ENCODE assay signal across 20 cellular contexts in genomic region chr2:82013641-82014040, GRCh38.
"Had no signal": no experiment of that assay in that cellular context is flagged by ENCODE, and none has a peak within 500 bp of the region (broad histone marks: within the 10 kb centered on the region; RNA-seq: fewer than 3 reads in every experiment).

No MANE protein-coding gene starts in this region.

- H3K27me3 ChIP-seq: right atrium auricular region, tibial nerve, vagina had no signal

- H3K9me3 ChIP-seq: left ventricle myocardium inferior, right atrium auricular region, tibial nerve, vagina had no signal

- H3K4me1 Mint-ChIP-seq: activated CD8-positive, alpha-beta memory T cell treated with anti-CD3 and anti-CD28 coated beads, Interleukin-2, amount 10 ng/mL, durations not matched to agents 7 days and 5 days; activated naive CD4-positive, alpha-beta T cell treated with anti-CD3 and anti-CD28 coated beads, Interleukin-2, amount 10 ng/mL, durations not matched to agents 7 days and 5 days; memory B cell; natural killer cell; stimulated activated naive B cell treated with anti-CD40 and anti-IgM and Interleukin-4, amounts not matched to agents 10 μg/mL and 1 μg/mL and 100 μg/mL, for 72 hours had no signal

- H3K36me3 ChIP-seq: left ventricle myocardium inferior, right atrium auricular region, tibial nerve, vagina had no signal

- H3K4me3 ChIP-seq: left ventricle myocardium inferior, right atrium auricular region, tibial nerve, vagina had no signal

- H3K4me3 Mint-ChIP-seq: activated CD4-positive, alpha-beta memory T cell treated with anti-CD3 and anti-CD28 coated beads for 36 hours; activated CD8-positive, alpha-beta memory T cell treated with anti-CD3 and anti-CD28 coated beads, Interleukin-2, amount 10 ng/mL, durations not matched to agents 7 days and 5 days; activated naive CD4-positive, alpha-beta T cell treated with anti-CD3 and anti-CD28 coated beads, Interleukin-2, amount 10 ng/mL, durations not matched to agents 7 days and 5 days; activated T-cell treated with anti-CD3 and anti-CD28 coated beads, Interleukin-2, amount 50 U/mL, for 24 hours; effector memory CD8-positive, alpha-beta T cell; memory B cell; natural killer cell; stimulated activated naive B cell treated with anti-CD40 and anti-IgM and Interleukin-4, amounts not matched to agents 10 μg/mL and 1 μg/mL and 100 μg/mL, for 72 hours had no signal

- H3K27ac ChIP-seq: epithelial cell of prostate, left ventricle myocardium inferior, right atrium auricular region, tibial nerve, vagina, VCaP had no signal

- H3K9me3 Mint-ChIP-seq: memory B cell had no signal

- H3K4me1 ChIP-seq: left ventricle myocardium inferior, right atrium auricular region, tibial nerve, vagina had no signal

- DNase-seq: activated CD4-positive, alpha-beta memory T cell treated with anti-CD3 and anti-CD28 coated beads for 36 hours; activated CD8-positive, alpha-beta memory T cell treated with anti-CD3 and anti-CD28 coated beads, Interleukin-2, amount 10 ng/mL, durations not matched to agents 7 days and 5 days; activated naive CD4-positive, alpha-beta T cell treated with anti-CD3 and anti-CD28 coated beads, Interleukin-2, amount 10 ng/mL, durations not matched to agents 7 days and 5 days; activated T-cell treated with anti-CD3 and anti-CD28 coated beads, Interleukin-2, amount 50 U/mL, for 24 hours; dermis blood vessel endothelial cell; effector memory CD8-positive, alpha-beta T cell; foreskin melanocyte; head of caudate nucleus; left ventricle myocardium inferior; natural killer cell; occipital lobe; stimulated activated CD4-positive, alpha-beta T cell treated with anti-CD3 and anti-CD28 coated beads, Interleukin-4, amount 100 ng/mL, for 1 hour; stimulated activated naive B cell treated with anti-CD40 and anti-IgM and Interleukin-4, amounts not matched to agents 10 μg/mL and 1 μg/mL and 100 μg/mL, for 72 hours; substantia nigra had no signal

- H3K27me3 Mint-ChIP-seq: activated CD4-positive, alpha-beta memory T cell treated with anti-CD3 and anti-CD28 coated beads for 36 hours; activated CD8-positive, alpha-beta memory T cell treated with anti-CD3 and anti-CD28 coated beads, Interleukin-2, amount 10 ng/mL, durations not matched to agents 7 days and 5 days; activated naive CD4-positive, alpha-beta T cell treated with anti-CD3 and anti-CD28 coated beads, Interleukin-2, amount 10 ng/mL, durations not matched to agents 7 days and 5 days; activated T-cell treated with anti-CD3 and anti-CD28 coated beads, Interleukin-2, amount 50 U/mL, for 24 hours; effector memory CD8-positive, alpha-beta T cell; memory B cell; stimulated activated naive B cell treated with anti-CD40 and anti-IgM and Interleukin-4, amounts not matched to agents 10 μg/mL and 1 μg/mL and 100 μg/mL, for 72 hours had no signal

- H3K27ac Mint-ChIP-seq: activated CD4-positive, alpha-beta memory T cell treated with anti-CD3 and anti-CD28 coated beads for 36 hours; activated CD8-positive, alpha-beta memory T cell treated with anti-CD3 and anti-CD28 coated beads, Interleukin-2, amount 10 ng/mL, durations not matched to agents 7 days and 5 days; activated naive CD4-positive, alpha-beta T cell treated with anti-CD3 and anti-CD28 coated beads, Interleukin-2, amount 10 ng/mL, durations not matched to agents 7 days and 5 days; activated T-cell treated with anti-CD3 and anti-CD28 coated beads, Interleukin-2, amount 50 U/mL, for 24 hours; effector memory CD8-positive, alpha-beta T cell; memory B cell; natural killer cell; stimulated activated naive B cell treated with anti-CD40 and anti-IgM and Interleukin-4, amounts not matched to agents 10 μg/mL and 1 μg/mL and 100 μg/mL, for 72 hours had no signal

- H3K36me3 Mint-ChIP-seq: activated CD4-positive, alpha-beta memory T cell treated with anti-CD3 and anti-CD28 coated beads for 36 hours; activated CD8-positive, alpha-beta memory T cell treated with anti-CD3 and anti-CD28 coated beads, Interleukin-2, amount 10 ng/mL, durations not matched to agents 7 days and 5 days; activated naive CD4-positive, alpha-beta T cell treated with anti-CD3 and anti-CD28 coated beads, Interleukin-2, amount 10 ng/mL, durations not matched to agents 7 days and 5 days; memory B cell; stimulated activated naive B cell treated with anti-CD40 and anti-IgM and Interleukin-4, amounts not matched to agents 10 μg/mL and 1 μg/mL and 100 μg/mL, for 72 hours had no signal

- ATAC-seq: activated CD8-positive, alpha-beta memory T cell treated with anti-CD3 and anti-CD28 coated beads, Interleukin-2, amount 10 ng/mL, durations not matched to agents 7 days and 5 days; effector memory CD8-positive, alpha-beta T cell; natural killer cell; stimulated activated naive B cell treated with anti-CD40 and anti-IgM and Interleukin-4, amounts not matched to agents 10 μg/mL and 1 μg/mL and 100 μg/mL, for 72 hours had no signal
